Comparison of ENCODE assay signal across 21 cellular contexts in genomic region chr10:656883-657282, GRCh38.
"Had no signal": no experiment of that assay in that cellular context is flagged by ENCODE, and none has a peak within 500 bp of the region (broad histone marks: within the 10 kb centered on the region; RNA-seq: fewer than 3 reads in every experiment).

No MANE protein-coding gene starts in this region.

- DNase-seq: hippocampal formation; kidney; left colon; left lung; mesendoderm; naive B cell; stimulated activated CD4-positive, alpha-beta T cell treated with anti-CD3 and anti-CD28 coated beads, Interleukin-12 subunit alpha, Interleukin-12 subunit beta, amount 100 ng/mL, for 4 hours; stimulated activated CD4-positive, alpha-beta T cell treated with anti-CD3 and anti-CD28 coated beads, Interleukin-15, amount 100 ng/mL, for 24 hours; stimulated activated CD4-positive, alpha-beta T cell treated with anti-CD3 and anti-CD28 coated beads, Interleukin-2, amount 100 ng/mL, for 24 hours; stimulated activated CD4-positive, alpha-beta T cell treated with anti-CD3 and anti-CD28 coated beads, Interleukin-4, amount 100 ng/mL, for 1 hour; stimulated activated naive B cell treated with anti-CD40 and anti-IgM and Interleukin-4, amounts not matched to agents 10 μg/mL and 1 μg/mL and 100 μg/mL, for 72 hours; stimulated activated naive CD8-positive, alpha-beta T cell treated with anti-CD3 and anti-CD28 coated beads, Interleukin-15, Interleukin-2, amounts not matched to agents 100 U/mL and 50 U/mL, for 24 hours; stomach; tibial artery; trophoblast cell; uterus had no signal

- H3K27ac ChIP-seq: left lung, pancreas, prostate gland, skin epidermis, suprapubic skin, thoracic aorta, tibial artery, uterus had no signal
